18 cellular contexts compared by ENCODE assay signal in the genomic region with DNA sequence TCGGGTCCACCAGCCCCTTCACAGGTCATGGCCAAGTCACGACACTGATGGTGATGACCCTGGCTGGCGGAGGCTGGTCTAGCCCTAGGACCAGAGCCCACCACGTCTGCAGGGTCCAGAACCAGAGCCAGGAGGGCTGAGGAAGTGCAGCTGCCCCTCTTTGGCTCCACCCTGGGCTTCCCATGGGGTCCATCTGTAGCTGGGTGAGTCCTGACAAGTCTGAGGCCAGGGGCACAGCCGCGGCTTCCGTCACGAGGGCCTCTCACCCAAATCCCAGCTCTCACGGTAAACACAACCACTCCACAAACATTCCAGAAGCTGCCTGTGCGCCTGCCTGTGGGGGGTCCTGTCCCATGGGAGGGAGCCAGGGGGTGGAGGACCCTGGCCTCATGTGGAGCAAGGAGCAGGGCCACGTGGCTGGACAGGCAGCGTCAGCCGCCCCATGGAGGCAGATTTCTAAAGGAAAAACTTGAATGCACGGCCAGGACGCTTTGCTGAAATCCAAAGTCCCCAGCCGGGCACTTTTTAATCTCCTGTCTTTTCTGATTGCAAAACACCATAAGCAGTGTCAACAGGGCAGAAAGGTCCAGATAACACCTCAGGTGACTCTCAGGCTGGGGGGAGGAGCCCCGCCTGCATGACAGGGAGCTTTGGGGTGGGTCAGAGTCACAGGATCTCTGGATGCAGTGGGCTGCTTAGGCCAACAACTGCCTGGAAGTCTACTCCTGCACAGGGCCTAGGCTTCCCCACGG. TPM values are rescaled to one million over a fixed set of nuclear protein-coding genes. Genes with fewer than 3 reads are reported as not detected.
DNase-seq lines count a peak whose midpoint lies in the region; ATAC-seq and TF ChIP-seq lines count a peak whose summit lies in the region.
"Had no signal": no experiment of that assay in that cellular context is flagged by ENCODE, and none has a peak within 500 bp of the region (broad histone marks: within the 10 kb centered on the region; RNA-seq: fewer than 3 reads in every experiment).

No MANE protein-coding gene starts in this region.

- no peaks in the 10 kb centered on the region for H3K9me2 ChIP-seq in hepatocyte (replicated peaks; ENCODE audit: insufficient read depth)

- H3K27me3 ChIP-seq in left ventricle myocardium inferior (ENCODE audit: low read depth): no peaks in the 10 kb centered on the region
- H3K27me3 ChIP-seq in hepatocyte: no peaks in the 10 kb centered on the region
- no peaks in the 10 kb centered on the region for H3K27me3 ChIP-seq in aorta (ENCODE audit: control insufficient read depth in 1 of 2, insufficient read depth in 2 of 2, low read length in 1 of 2)
- H3K27me3 ChIP-seq: brain microvascular endothelial cell, esophagus muscularis mucosa, neural progenitor cell had no signal

- 44% methylated on average over 18 of the region's 18 CpGs for WGBS in hepatocyte (ENCODE audit: low lambda C conversion rate, missing lambda C conversion rate)
- WGBS in aorta, 2 donors: 82 to 86% methylated on average over 18 of the region's 18 CpGs

- TF ChIP-seq CTCF in left ventricle myocardium inferior (IDR thresholded peaks at IDR 0.05; ENCODE audit: borderline replicate concordance): no peak
- TF ChIP-seq CTCF in hepatocyte (IDR thresholded peaks at IDR 0.05; ENCODE audit: poor library complexity): no peak

- peaks cover 26% of the 10 kb centered on the region for H3K4me1 ChIP-seq in left ventricle myocardium inferior
- H3K4me1 ChIP-seq in hepatocyte (ENCODE audit: insufficient read depth): peaks cover 38% of the 10 kb centered on the region
- no peaks in the 10 kb centered on the region for H3K4me1 ChIP-seq in aorta (ENCODE audit: control insufficient read depth in 1 of 2, insufficient read depth in 2 of 2, low read length in 2 of 2)

- H3K36me3 ChIP-seq in left ventricle myocardium inferior: no peaks in the 10 kb centered on the region
- H3K36me3 ChIP-seq in hepatocyte (replicated peaks; ENCODE audit: insufficient read depth, low read depth): no peaks in the 10 kb centered on the region
- H3K36me3 ChIP-seq in aorta (ENCODE audit: control insufficient read depth in 1 of 2, insufficient read depth in 2 of 2, low read length in 1 of 2): no peaks in the 10 kb centered on the region
- H3K36me3 ChIP-seq: brain microvascular endothelial cell, neural progenitor cell had no signal

- no peak overlapping the region for H2AFZ ChIP-seq in hepatocyte
- H2AFZ ChIP-seq: neural progenitor cell had no signal

- ATAC-seq in Right ventricle myocardium inferior (no peak), aorta (ENCODE audit: low FRiP score) (no peak), GM18498 (IDR thresholded peaks at IDR 0.05; ENCODE audit: unreplicated experiment) (no peak)
- ATAC-seq: activated naive CD4-positive, alpha-beta T cell treated with anti-CD3 and anti-CD28 coated beads, Interleukin-2, amount 50 U/mL, for 72 hours; Panc1 had no signal

- H4K20me1 ChIP-seq in hepatocyte (ENCODE audit: insufficient read depth, poor library complexity, severe bottlenecking): no peaks in the 10 kb centered on the region

- no peak overlapping the region for H3K27ac ChIP-seq in left ventricle myocardium inferior (replicated peaks)
- peak overlapping the region; percentile 99 for H3K27ac ChIP-seq in hepatocyte
- H3K27ac ChIP-seq in aorta (ENCODE audit: low read depth in 1 of 2, low read length in 2 of 2): no peak overlapping the region
- H3K27ac ChIP-seq: brain microvascular endothelial cell, C4-2B, esophagus muscularis mucosa, neural progenitor cell had no signal

- peak overlapping the region; percentile 47 for H3K4me2 ChIP-seq in hepatocyte
- H3K4me2 ChIP-seq: neural progenitor cell had no signal

- no peaks in the 10 kb centered on the region for H3K79me2 ChIP-seq in hepatocyte

- H3K4me3 ChIP-seq in left ventricle myocardium inferior (no peak overlapping the region), hepatocyte (no peak overlapping the region), aorta (ENCODE audit: low read length in 2 of 2) (no peak overlapping the region)
- H3K4me3 ChIP-seq: esophagus muscularis mucosa, neural progenitor cell had no signal

- no peaks in the 10 kb centered on the region for H3K9me3 ChIP-seq in left ventricle myocardium inferior (replicated peaks)
- H3K9me3 ChIP-seq in hepatocyte (ENCODE audit: low read depth): no peaks in the 10 kb centered on the region
- no peaks in the 10 kb centered on the region for H3K9me3 ChIP-seq in aorta (ENCODE audit: control insufficient read depth, low read length)
- H3K9me3 ChIP-seq: esophagus muscularis mucosa had no signal

- intact Hi-C loops in Right ventricle myocardium inferior (cut with DNase I) (loop anchor here (10.0 kb wide), 1 partner anchor 259 kb away; no protein-coding TSS in a partner anchor), left ventricle myocardium inferior (cut with micrococcal nuclease) (no loop called here), posterior cingulate gyrus (cut with DNase I) (loop anchor here (10.0 kb wide), 2 partner anchors 99 to 259 kb away; a partner anchor contains a TSS), aorta (cut with DNase I) (no loop called here)

- DNase-seq in Right ventricle myocardium inferior (ENCODE audit: missing footprints): peak; percentile 63
- no peak for DNase-seq in left ventricle myocardium inferior
- DNase-seq in hepatocyte (ENCODE audit: low spot score): peak; percentile 90
- DNase-seq in posterior cingulate gyrus: peak in 6 of 10 donors; percentile 2 to 73 (median 36)
- DNase-seq in aorta: peak; percentile 37 to 61
- no peak for DNase-seq in COR-L47 (lab: John Stamatoyannopoulos, UW)
- DNase-seq in stimulated activated CD4-positive, alpha-beta T cell treated with anti-CD3 and anti-CD28 coated beads, Interleukin-4, amount 100 ng/mL, for 4 hours: no peak
- DNase-seq: activated CD4-positive, alpha-beta T cell treated with anti-CD3 and anti-CD28 coated beads, Interleukin-2, amount 50 U/mL, for 4 hours; activated T-cell treated with anti-CD3 and anti-CD28 coated beads, Interleukin-2, amount 50 U/mL, for 24 hours; brain microvascular endothelial cell; midbrain; NCI-H82 had no signal

RNA-seq across cellular contexts. Expression of a gene that starts 29.9 kb away (rescaled TPM):
- total RNA-seq in Right ventricle myocardium inferior: 17.5 TPM
- 13.0 TPM for total RNA-seq in left ventricle myocardium inferior
- total RNA-seq in hepatocyte: 69.4 and 69.5 TPM in 2 replicates
- 26.2 and 33.1 TPM in 2 replicates for polyA plus RNA-seq in hepatocyte
- total RNA-seq in aorta: 10 to 100 TPM; 21.8 to 30.5 TPM
- 10 to 100 TPM in 1 of 2 donors, 1 to 10 TPM in 1; 8.6 to 32.2 TPM for polyA plus RNA-seq in aorta

Comparison
In these comparisons a context has a peak if more than half of its experiments do, and no peak if none do; other contexts are left out.
1. DNase-seq: peak in Right ventricle myocardium inferior (single experiment), hepatocyte (single experiment), posterior cingulate gyrus (6 of 10) and aorta (2 of 2); none in left ventricle myocardium inferior (single experiment), COR-L47 (single experiment) and stimulated activated CD4-positive, alpha-beta T cell treated with anti-CD3 and anti-CD28 coated beads, Interleukin-4, amount 100 ng/mL, for 4 hours (0 of 2).
2. intact Hi-C loops: an anchor here in Right ventricle myocardium inferior (10.0 kb wide) and posterior cingulate gyrus (10.0 kb wide); none called in left ventricle myocardium inferior and aorta.